In genomic region chr22:35484651-35485372, GRCh38 we compare ENCODE assay signal across 14 cellular contexts. TPM values are rescaled to one million over a fixed set of nuclear protein-coding genes. Genes with fewer than 3 reads are reported as not detected.
DNase-seq lines count a peak whose midpoint lies in the region; ATAC-seq, FAIRE-seq and TF ChIP-seq lines count a peak whose summit lies in the region.
"Had no signal": no experiment of that assay in that cellular context is flagged by ENCODE, and none has a peak within 500 bp of the region (broad histone marks: within the 10 kb centered on the region; RNA-seq: fewer than 3 reads in every experiment).

No MANE protein-coding gene starts in this region.

- H3K27ac ChIP-seq in HepG2 (ENCODE audit: extremely low read length, insufficient read depth, low read length) = no peak overlapping the region

- no peak overlapping the region for H3K4me2 ChIP-seq in HepG2 (ENCODE audit: low read depth, low read length)

- no TSS peak for BruUV-seq in HepG2 (replicated peaks; lab: Mats Ljungman, UMichigan)

- no peaks in the 10 kb centered on the region for H3K36me3 ChIP-seq in HepG2 (replicated peaks in 1 of 2; ENCODE audit: control insufficient read depth in 1 of 2, insufficient read depth in 2 of 2, low read length in 2 of 2)

- H3K9me3 Mint-ChIP-seq in endothelial cell (ENCODE audit: unreplicated experiment) (no peaks in the 10 kb centered on the region), neural crest cell (no peaks in the 10 kb centered on the region)
- H3K9me3 Mint-ChIP-seq: IgD-negative memory B cell had no signal

- no peak for TF ChIP-seq EP300 in HepG2 (IDR thresholded peaks at IDR 0.05; ENCODE audit: low read depth in 2 of 2, low read length in 2 of 2)
- TF ChIP-seq EP300 in HepG2 (CRISPR knock-in tag; IDR thresholded peaks at IDR 0.05; ENCODE audit: borderline replicate concordance) = no peak

- no peak for TF ChIP-seq RAD21 in HepG2 (CRISPR knock-in tag; IDR thresholded peaks at IDR 0.05)

- H3K4me3 Mint-ChIP-seq in endothelial cell (ENCODE audit: unreplicated experiment) (no peak overlapping the region), neural crest cell (no peak overlapping the region)
- H3K4me3 Mint-ChIP-seq: CD4-positive, alpha-beta memory T cell; IgD-negative memory B cell had no signal

- H3K79me2 ChIP-seq in HepG2 (ENCODE audit: insufficient read depth, low read length) = no peaks in the 10 kb centered on the region

- no peaks in the 10 kb centered on the region for H4K20me1 ChIP-seq in HepG2 (ENCODE audit: insufficient read depth, low read length)

- H2AFZ ChIP-seq in HepG2 (ENCODE audit: low read length) = no peak overlapping the region

- intact Hi-C loops in HepG2 (cut with micrococcal nuclease; ENCODE audit: unreplicated experiment) = no loop called here

- in situ Hi-C loops in GM13976 (cut with MboI; ENCODE audit: low sequenced_read_pairs, unreplicated experiment) (no loop called here), HepG2 (cut with HindIII; ENCODE audit: extremely low pct_ligation_motif_present, low pct_unique_long_range_greater_than_20kb) (no loop called here)

- TF ChIP-seq CTCF in endothelial cell (IDR thresholded peaks at IDR 0.05; ENCODE audit: unreplicated experiment) (no peak), neural crest cell (conservative IDR thresholded peaks at IDR 0.05) (no peak), GM13976 (IDR thresholded peaks at IDR 0.05; ENCODE audit: borderline replicate concordance, control extremely low read depth, extremely low read depth, insufficient read depth, missing control alignments) (no peak), HepG2 (CRISPR knock-in tag; IDR thresholded peaks at IDR 0.05) (no peak)

- FAIRE-seq in HepG2 (lab: Jason Lieb, UNC) = no peak
- FAIRE-seq: D721Med had no signal

- H3K4me3 ChIP-seq in HepG2 (replicated peaks in 1 of 3; ENCODE audit: insufficient read depth in 1 of 3, low read depth in 2 of 3, low read length in 3 of 3) = no peak overlapping the region

- no peaks in the 10 kb centered on the region for H3K4me1 Mint-ChIP-seq in endothelial cell (ENCODE audit: unreplicated experiment)
- H3K4me1 Mint-ChIP-seq in neural crest cell = peaks cover 3% of the 10 kb centered on the region

- ATAC-seq in HepG2 = no peak; the same call in 2 of the 3 replicates
- ATAC-seq: PC-3 had no signal

- CTCF ChIA-PET in HepG2 (lab: Yijun Ruan, JAX; ENCODE audit: low intra/inter-chr PET ratio, low total read pairs) = no interaction called here

- peaks cover 10% of the 10 kb centered on the region for H3K27me3 Mint-ChIP-seq in endothelial cell (ENCODE audit: unreplicated experiment)
- H3K27me3 Mint-ChIP-seq in neural crest cell (ENCODE audit: low read depth) = peaks cover 5% of the 10 kb centered on the region

- H3K27ac Mint-ChIP-seq in endothelial cell (ENCODE audit: unreplicated experiment) (peak overlapping the region; percentile 52), neural crest cell (ENCODE audit: unreplicated experiment) (peak overlapping the region; percentile 91)
- H3K27ac Mint-ChIP-seq: CD4-positive, alpha-beta memory T cell; IgD-negative memory B cell had no signal

- no peak overlapping the region for H3K9ac ChIP-seq in HepG2 (ENCODE audit: insufficient read depth, low read depth, low read length)

- no peaks in the 10 kb centered on the region for H3K9me3 ChIP-seq in HepG2 (ENCODE audit: low read length)

- no peaks in the 10 kb centered on the region for H3K4me1 ChIP-seq in HepG2 (ENCODE audit: insufficient read depth, low read length)

- H3K27me3 ChIP-seq in HepG2 (ENCODE audit: control insufficient read depth in 1 of 2, insufficient read depth in 2 of 2, low read length in 2 of 2) = peaks cover 1 to 52% of the 10 kb centered on the region in 2 experiments; a peak in 3 of 5 replicates

- DNase-seq in COLO829 (ENCODE audit: low spot score) (peak; percentile 53), RKO (ENCODE audit: low spot score) (peak; percentile 32), endothelial cell (ENCODE audit: low spot score) (no peak), neural crest cell (ENCODE audit: low read depth, low spot score) (no peak), GM13976 (ENCODE audit: low spot score) (no peak), HepG2 (ENCODE audit: low spot score) (no peak)
- DNase-seq in activated CD4-positive, alpha-beta T cell treated with anti-CD3 and anti-CD28 coated beads for 1 hour = no peak
- DNase-seq: CD4-positive, alpha-beta memory T cell; NCI-H1436 treated with DMSO at 0.1 percent for 48 hours; NCI-H2227 treated with DMSO at 0.1 percent for 48 hours; NCI-H69; PC-3 had no signal

- TF ChIP-seq POLR2A in HepG2 (IDR thresholded peaks at IDR 0.05; ENCODE audit: insufficient read depth in 1 of 2, low read depth in 2 of 2, low read length in 2 of 2) = no peak

- POLR2A ChIA-PET in HepG2 (lab: Yijun Ruan, JAX) = no interaction called here

- no peaks in the 10 kb centered on the region for H3K36me3 Mint-ChIP-seq in endothelial cell (ENCODE audit: low read depth, unreplicated experiment)
- H3K36me3 Mint-ChIP-seq in neural crest cell (ENCODE audit: low read depth) = no peaks in the 10 kb centered on the region
- H3K36me3 Mint-ChIP-seq: CD4-positive, alpha-beta memory T cell had no signal

- WGBS in HepG2 (ENCODE audit: low lambda C conversion rate) = 23% methylated on average over 16 of the region's 16 CpGs

TF ChIP-seq in HepG2, 621 proteins besides CTCF, POLR2A, EP300 and RAD21:
- TF ChIP-seq ZSCAN20 (CRISPR knock-in tag; IDR thresholded peaks at IDR 0.05; ENCODE audit: borderline replicate concordance) (no peak), PLRG1 (conservative IDR thresholded peaks at IDR 0.05) (no peak), ATF4 (CRISPR knock-in tag; IDR thresholded peaks at IDR 0.05) (no peak), ZNF781 (CRISPR knock-in tag; IDR thresholded peaks at IDR 0.05; ENCODE audit: borderline replicate concordance, not compliant biosample characterization) (no peak), KDM2A (CRISPR knock-in tag; IDR thresholded peaks at IDR 0.05; ENCODE audit: borderline replicate concordance, low read depth) (no peak)

RNA-seq across cellular contexts. Expression of gene RASD2, which starts 55.8 kb away (rescaled TPM):
- total RNA-seq in endothelial cell (ENCODE audit: unreplicated experiment) (not detected), neural crest cell (not detected in 2 replicates), HepG2 (2016; rRNA removed; fragmentation: Illumina TruSeq; extraction: Trizol) (not detected in 2 replicates)
- total RNA-seq in HepG2 (2016; cell fraction: cytosol; rRNA removed; fragmentation: Illumina TruSeq; extraction: Trizol; ENCODE audit: low read depth) = not detected in 2 replicates
- total RNA-seq in HepG2 (2016; cell fraction: insoluble cytoplasmic fraction; rRNA removed; fragmentation: Illumina TruSeq; extraction: Trizol) = not detected in 2 replicates
- not detected in 2 replicates for total RNA-seq in HepG2 (2016; cell fraction: membrane; rRNA removed; fragmentation: Illumina TruSeq; extraction: Trizol)
- total RNA-seq in HepG2 (2016; cell fraction: nucleus; rRNA removed; fragmentation: Illumina TruSeq; extraction: Trizol) = not detected in 2 replicates
- polyA plus RNA-seq in HepG2 (2011; rRNA removed) = not detected in 2 replicates
- polyA plus RNA-seq in HepG2 (2011; cell fraction: cytosol; rRNA removed) = not detected in 2 replicates
- not detected in 2 replicates for polyA plus RNA-seq in HepG2 (2011; cell fraction: nucleus; rRNA removed)
- polyA plus RNA-seq in HepG2 (2012) = not detected in 2 replicates
- not detected in 2 replicates for polyA plus RNA-seq in HepG2 (2016; cell fraction: cytosol; fragmentation: Illumina TruSeq; extraction: Trizol; ENCODE audit: low read depth)
- not detected in 2 replicates for polyA plus RNA-seq in HepG2 (2016; cell fraction: insoluble cytoplasmic fraction; fragmentation: Illumina TruSeq; extraction: Trizol; ENCODE audit: low read depth)
- polyA plus RNA-seq in HepG2 (2016; cell fraction: membrane; fragmentation: Illumina TruSeq; extraction: Trizol; ENCODE audit: low read depth) = not detected in 2 replicates
- polyA plus RNA-seq in HepG2 (2016; cell fraction: nucleus; fragmentation: Illumina TruSeq; extraction: Trizol; ENCODE audit: insufficient read depth, low read depth) = not detected in 2 replicates
- 0.14 TPM in 1 of 2 replicates, not detected in the other for polyA minus RNA-seq in HepG2 (2011; rRNA and poly(A)+ RNA removed; ENCODE audit: low replicate concordance)
- polyA minus RNA-seq in HepG2 (2011; cell fraction: cytosol; rRNA and poly(A)+ RNA removed) = not detected in 2 replicates
- not detected in 2 replicates for polyA minus RNA-seq in HepG2 (2011; cell fraction: nucleus; rRNA and poly(A)+ RNA removed)
- total RNA-seq: CD4-positive, alpha-beta memory T cell had no signal
- polyA plus RNA-seq: IgD-negative memory B cell had no signal

Comparison
In these comparisons a context has a peak if more than half of its experiments do, and no peak if none do; other contexts are left out.
1. DNase-seq: peak in COLO829 (single experiment) and RKO (single experiment); none in endothelial cell (single experiment), neural crest cell (single experiment), GM13976 (single experiment), activated CD4-positive, alpha-beta T cell treated with anti-CD3 and anti-CD28 coated beads for 1 hour (single experiment) and HepG2 (single experiment).